In the genomic region with DNA sequence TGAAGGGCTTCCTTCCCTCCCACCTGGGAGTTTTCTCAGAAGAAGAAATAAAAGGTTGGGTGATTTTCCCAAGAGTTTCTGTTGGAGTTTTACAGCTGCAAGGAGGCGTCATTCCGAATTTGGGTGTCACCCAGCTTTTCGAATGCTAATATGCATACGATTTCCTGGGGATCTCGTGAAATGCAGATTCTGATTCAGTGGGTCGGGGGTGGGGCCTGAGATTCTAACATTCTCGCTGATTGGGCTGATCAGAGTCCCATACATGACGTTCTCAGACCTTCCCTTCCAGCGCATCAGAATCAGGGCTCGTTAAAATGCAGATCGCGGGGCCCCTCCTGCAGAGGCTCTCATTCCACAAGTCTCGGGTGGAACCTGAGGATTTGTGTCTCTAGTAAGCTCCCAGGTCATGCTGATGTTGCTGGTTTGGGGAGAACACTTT, we compare ENCODE assay signal across 2 cellular contexts.
TF ChIP-seq lines count a peak whose summit lies in the region.

No MANE protein-coding gene starts in this region.

TF ChIP-seq in HCT116, 20 proteins besides CTCF, POLR2A, EP300 and RAD21:
- TF ChIP-seq CBX3 (IDR thresholded peaks at IDR 0.05; ENCODE audit: low read depth) (no peak), EZH2phosphoT487 (IDR thresholded peaks at IDR 0.05; ENCODE audit: borderline replicate concordance) (no peak), JUND (IDR thresholded peaks at IDR 0.05) (no peak), FOSL1 (IDR thresholded peaks at IDR 0.05; ENCODE audit: low read depth) (no peak), EGR1 (IDR thresholded peaks at IDR 0.05; ENCODE audit: low read depth) (no peak), SP1 (IDR thresholded peaks at IDR 0.05; ENCODE audit: low read depth) (no peak), ELF1 (IDR thresholded peaks at IDR 0.05; ENCODE audit: borderline replicate concordance, low read depth) (no peak), POLR2AphosphoS5 (IDR thresholded peaks at IDR 0.05; ENCODE audit: low read depth, low read length) (no peak)
- TF ChIP-seq, protein P1, sequence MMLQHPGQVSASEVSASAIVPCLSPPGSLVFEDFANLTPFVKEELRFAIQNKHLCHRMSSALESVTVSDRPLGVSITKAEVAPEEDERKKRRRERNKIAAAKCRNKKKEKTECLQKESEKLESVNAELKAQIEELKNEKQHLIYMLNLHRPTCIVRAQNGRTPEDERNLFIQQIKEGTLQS (IDR thresholded peaks at IDR 0.05) = no peak
- TF ChIP-seq, protein P2, sequence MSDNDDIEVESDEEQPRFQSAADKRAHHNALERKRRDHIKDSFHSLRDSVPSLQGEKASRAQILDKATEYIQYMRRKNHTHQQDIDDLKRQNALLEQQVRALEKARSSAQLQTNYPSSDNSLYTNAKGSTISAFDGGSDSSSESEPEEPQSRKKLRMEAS (IDR thresholded peaks at IDR 0.05) = no peak
TF ChIP-seq in HCT116: peak in this region for 0.

TF ChIP-seq in H1, 55 proteins besides CTCF, POLR2A, EP300 and RAD21:
- TF ChIP-seq TBP (IDR thresholded peaks at IDR 0.05; ENCODE audit: low read depth, low read length) (0 out of 2 replicates have a peak, but pooled peaks have one; percentile 13), NRF1 (IDR thresholded peaks at IDR 0.05; ENCODE audit: low read depth, low read length) (no peak), KDM4A (IDR thresholded peaks at IDR 0.05; ENCODE audit: low read depth, low read length, severe bottlenecking) (peak; percentile 34), SAP30 (IDR thresholded peaks at IDR 0.05; ENCODE audit: insufficient read depth, insufficient replicate concordance, low read length) (no peak), POLR2AphosphoS5 (IDR thresholded peaks at IDR 0.05; ENCODE audit: low read depth, low read length) (no peak), CBX5 (IDR thresholded peaks at IDR 0.05; ENCODE audit: low read depth, low read length) (no peak), NANOG (IDR thresholded peaks at IDR 0.05; ENCODE audit: insufficient read depth, low read depth, low read length, poor library complexity, severe bottlenecking) (no peak), SUZ12 (IDR thresholded peaks at IDR 0.05; ENCODE audit: low read length) (no peak; the same call in 1 of the 2 replicates), CREB1 (IDR thresholded peaks at IDR 0.05) (no peak; the same call in 1 of the 2 replicates), CBX8 (IDR thresholded peaks at IDR 0.05; ENCODE audit: borderline replicate concordance, low read depth, low read length) (no peak), BRCA1 (IDR thresholded peaks at IDR 0.05; ENCODE audit: low read depth, low read length) (no peak), ZNF274 (IDR thresholded peaks at IDR 0.05; ENCODE audit: borderline replicate concordance, extremely low read depth, low read length) (no peak), TAF1 (IDR thresholded peaks at IDR 0.05; ENCODE audit: low read depth, low read length) (peak; percentile 16; the same call in 1 of the 2 replicates)
- TF ChIP-seq, protein P3, sequence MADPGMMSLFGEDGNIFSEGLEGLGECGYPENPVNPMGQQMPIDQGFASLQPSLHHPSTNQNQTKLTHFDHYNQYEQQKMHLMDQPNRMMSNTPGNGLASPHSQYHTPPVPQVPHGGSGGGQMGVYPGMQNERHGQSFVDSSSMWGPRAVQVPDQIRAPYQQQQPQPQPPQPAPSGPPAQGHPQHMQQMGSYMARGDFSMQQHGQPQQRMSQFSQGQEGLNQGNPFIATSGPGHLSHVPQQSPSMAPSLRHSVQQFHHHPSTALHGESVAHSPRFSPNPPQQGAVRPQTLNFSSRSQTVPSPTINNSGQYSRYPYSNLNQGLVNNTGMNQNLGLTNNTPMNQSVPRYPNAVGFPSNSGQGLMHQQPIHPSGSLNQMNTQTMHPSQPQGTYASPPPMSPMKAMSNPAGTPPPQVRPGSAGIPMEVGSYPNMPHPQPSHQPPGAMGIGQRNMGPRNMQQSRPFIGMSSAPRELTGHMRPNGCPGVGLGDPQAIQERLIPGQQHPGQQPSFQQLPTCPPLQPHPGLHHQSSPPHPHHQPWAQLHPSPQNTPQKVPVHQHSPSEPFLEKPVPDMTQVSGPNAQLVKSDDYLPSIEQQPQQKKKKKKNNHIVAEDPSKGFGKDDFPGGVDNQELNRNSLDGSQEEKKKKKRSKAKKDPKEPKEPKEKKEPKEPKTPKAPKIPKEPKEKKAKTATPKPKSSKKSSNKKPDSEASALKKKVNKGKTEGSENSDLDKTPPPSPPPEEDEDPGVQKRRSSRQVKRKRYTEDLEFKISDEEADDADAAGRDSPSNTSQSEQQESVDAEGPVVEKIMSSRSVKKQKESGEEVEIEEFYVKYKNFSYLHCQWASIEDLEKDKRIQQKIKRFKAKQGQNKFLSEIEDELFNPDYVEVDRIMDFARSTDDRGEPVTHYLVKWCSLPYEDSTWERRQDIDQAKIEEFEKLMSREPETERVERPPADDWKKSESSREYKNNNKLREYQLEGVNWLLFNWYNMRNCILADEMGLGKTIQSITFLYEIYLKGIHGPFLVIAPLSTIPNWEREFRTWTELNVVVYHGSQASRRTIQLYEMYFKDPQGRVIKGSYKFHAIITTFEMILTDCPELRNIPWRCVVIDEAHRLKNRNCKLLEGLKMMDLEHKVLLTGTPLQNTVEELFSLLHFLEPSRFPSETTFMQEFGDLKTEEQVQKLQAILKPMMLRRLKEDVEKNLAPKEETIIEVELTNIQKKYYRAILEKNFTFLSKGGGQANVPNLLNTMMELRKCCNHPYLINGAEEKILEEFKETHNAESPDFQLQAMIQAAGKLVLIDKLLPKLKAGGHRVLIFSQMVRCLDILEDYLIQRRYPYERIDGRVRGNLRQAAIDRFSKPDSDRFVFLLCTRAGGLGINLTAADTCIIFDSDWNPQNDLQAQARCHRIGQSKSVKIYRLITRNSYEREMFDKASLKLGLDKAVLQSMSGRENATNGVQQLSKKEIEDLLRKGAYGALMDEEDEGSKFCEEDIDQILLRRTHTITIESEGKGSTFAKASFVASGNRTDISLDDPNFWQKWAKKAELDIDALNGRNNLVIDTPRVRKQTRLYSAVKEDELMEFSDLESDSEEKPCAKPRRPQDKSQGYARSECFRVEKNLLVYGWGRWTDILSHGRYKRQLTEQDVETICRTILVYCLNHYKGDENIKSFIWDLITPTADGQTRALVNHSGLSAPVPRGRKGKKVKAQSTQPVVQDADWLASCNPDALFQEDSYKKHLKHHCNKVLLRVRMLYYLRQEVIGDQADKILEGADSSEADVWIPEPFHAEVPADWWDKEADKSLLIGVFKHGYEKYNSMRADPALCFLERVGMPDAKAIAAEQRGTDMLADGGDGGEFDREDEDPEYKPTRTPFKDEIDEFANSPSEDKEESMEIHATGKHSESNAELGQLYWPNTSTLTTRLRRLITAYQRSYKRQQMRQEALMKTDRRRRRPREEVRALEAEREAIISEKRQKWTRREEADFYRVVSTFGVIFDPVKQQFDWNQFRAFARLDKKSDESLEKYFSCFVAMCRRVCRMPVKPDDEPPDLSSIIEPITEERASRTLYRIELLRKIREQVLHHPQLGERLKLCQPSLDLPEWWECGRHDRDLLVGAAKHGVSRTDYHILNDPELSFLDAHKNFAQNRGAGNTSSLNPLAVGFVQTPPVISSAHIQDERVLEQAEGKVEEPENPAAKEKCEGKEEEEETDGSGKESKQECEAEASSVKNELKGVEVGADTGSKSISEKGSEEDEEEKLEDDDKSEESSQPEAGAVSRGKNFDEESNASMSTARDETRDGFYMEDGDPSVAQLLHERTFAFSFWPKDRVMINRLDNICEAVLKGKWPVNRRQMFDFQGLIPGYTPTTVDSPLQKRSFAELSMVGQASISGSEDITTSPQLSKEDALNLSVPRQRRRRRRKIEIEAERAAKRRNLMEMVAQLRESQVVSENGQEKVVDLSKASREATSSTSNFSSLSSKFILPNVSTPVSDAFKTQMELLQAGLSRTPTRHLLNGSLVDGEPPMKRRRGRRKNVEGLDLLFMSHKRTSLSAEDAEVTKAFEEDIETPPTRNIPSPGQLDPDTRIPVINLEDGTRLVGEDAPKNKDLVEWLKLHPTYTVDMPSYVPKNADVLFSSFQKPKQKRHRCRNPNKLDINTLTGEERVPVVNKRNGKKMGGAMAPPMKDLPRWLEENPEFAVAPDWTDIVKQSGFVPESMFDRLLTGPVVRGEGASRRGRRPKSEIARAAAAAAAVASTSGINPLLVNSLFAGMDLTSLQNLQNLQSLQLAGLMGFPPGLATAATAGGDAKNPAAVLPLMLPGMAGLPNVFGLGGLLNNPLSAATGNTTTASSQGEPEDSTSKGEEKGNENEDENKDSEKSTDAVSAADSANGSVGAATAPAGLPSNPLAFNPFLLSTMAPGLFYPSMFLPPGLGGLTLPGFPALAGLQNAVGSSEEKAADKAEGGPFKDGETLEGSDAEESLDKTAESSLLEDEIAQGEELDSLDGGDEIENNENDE (IDR thresholded peaks at IDR 0.05; ENCODE audit: insufficient replicate concordance, low read length) = no peak
- TF ChIP-seq, protein P2 (IDR thresholded peaks at IDR 0.05) = no peak
